In genomic region chr2:170848587-170848986, GRCh38 we compare ENCODE assay signal across 1 cellular context.
TF ChIP-seq lines count a peak whose summit lies in the region.

No MANE protein-coding gene starts in this region.

TF ChIP-seq in GM23338, 12 proteins besides CTCF, POLR2A, EP300 and RAD21:
- no peak for TF ChIP-seq ZNF462 (CRISPR knock-in tag; IDR thresholded peaks at IDR 0.05)
- no peak for TF ChIP-seq CREB1 (CRISPR knock-in tag; IDR thresholded peaks at IDR 0.05; ENCODE audit: low read depth)
- TF ChIP-seq ZNF331 (CRISPR knock-in tag; IDR thresholded peaks at IDR 0.05; ENCODE audit: low read depth): no peak
